Comparison of ENCODE assay signal across 12 cellular contexts in genomic region chr10:49379596-49380410, GRCh38. TPM values are rescaled to one million over a fixed set of nuclear protein-coding genes. Genes with fewer than 3 reads are reported as not detected.
DNase-seq lines count a peak whose midpoint lies in the region; ATAC-seq, FAIRE-seq and TF ChIP-seq lines count a peak whose summit lies in the region.
"Had no signal": no experiment of that assay in that cellular context is flagged by ENCODE, and none has a peak within 500 bp of the region (broad histone marks: within the 10 kb centered on the region; RNA-seq: fewer than 3 reads in every experiment).

No MANE protein-coding gene starts in this region.

- H3K36me3 ChIP-seq in BJ (ENCODE audit: control insufficient read depth, insufficient read depth, low read length): no peaks in the 10 kb centered on the region
- no peaks in the 10 kb centered on the region for H3K36me3 ChIP-seq in small intestine (ENCODE audit: control insufficient read depth in 2 of 2, insufficient read depth in 2 of 2, low read length in 2 of 2)
- H3K36me3 ChIP-seq: transverse colon had no signal

- POLR2A ChIA-PET in BJ (lab: Charles Lee): no interaction called here

- CTCF ChIA-PET in BJ (lab: Yijun Ruan, JAX): no interaction called here

- peaks cover 10% of the 10 kb centered on the region for H3K27me3 ChIP-seq in BJ (ENCODE audit: control insufficient read depth, insufficient read depth, low read length)
- H3K27me3 ChIP-seq in small intestine (ENCODE audit: control insufficient read depth in 2 of 2, insufficient read depth in 2 of 2, low read length in 2 of 2): no peaks in the 10 kb centered on the region
- H3K27me3 ChIP-seq: transverse colon had no signal

- H3K4me1 ChIP-seq in small intestine (ENCODE audit: control insufficient read depth in 2 of 2, insufficient read depth in 1 of 2, low read depth in 1 of 2, low read length in 1 of 2): no peaks in the 10 kb centered on the region
- H3K4me1 ChIP-seq: transverse colon had no signal

- FAIRE-seq in small intestine (lab: Jason Lieb, UNC): no peak

- no peak overlapping the region for H3K27ac ChIP-seq in small intestine (ENCODE audit: low read depth in 1 of 2, low read length in 1 of 2)
- H3K27ac ChIP-seq: transverse colon had no signal

- ATAC-seq in HG02973 (IDR thresholded peaks at IDR 0.05; ENCODE audit: unreplicated experiment) (peak; percentile 62), HG02642 (IDR thresholded peaks at IDR 0.05; ENCODE audit: poor library complexity, unreplicated experiment) (no peak)

- DNase-seq in BJ (ENCODE audit: low read depth): no peak
- DNase-seq in astrocyte of the cerebellum (ENCODE audit: low read depth): no peak
- DNase-seq in left kidney (ENCODE audit: low read depth, low spot score): peak; percentile 29
- DNase-seq in small intestine: no peak
- DNase-seq in activated naive CD4-positive, alpha-beta T cell treated with Interleukin-2 at 50 U/mL for 16 hours: no peak
- DNase-seq in NCI-H446 (lab: John Stamatoyannopoulos, UW): no peak
- DNase-seq: cortex of kidney, hypothalamus, NCI-H226, transverse colon had no signal

- TF ChIP-seq CTCF in BJ (IDR thresholded peaks at IDR 0.05; ENCODE audit: insufficient read depth, low read depth, low read length) (peak; percentile 24; the same call in 1 of the 2 replicates), astrocyte of the cerebellum (IDR thresholded peaks at IDR 0.05; ENCODE audit: low read depth, low read length, missing control alignments) (peak; percentile 14)

- 57 to 70% (median 67%) methylated on average over 11 to 13 of the region's 13 CpGs for WGBS in small intestine, 3 donors

- in situ Hi-C loops in astrocyte of the cerebellum (cut with HindIII; ENCODE audit: low sequenced_read_pairs): loop anchor here (5.0 kb wide), 1 partner anchor 38 kb away; no protein-coding TSS in a partner anchor

- H3K9me3 ChIP-seq in small intestine (ENCODE audit: control insufficient read depth, low read depth): no peaks in the 10 kb centered on the region
- H3K9me3 ChIP-seq: transverse colon had no signal

- H3K4me3 ChIP-seq in BJ (ENCODE audit: low read depth, low read length) (no peak overlapping the region), astrocyte of the cerebellum (ENCODE audit: low read depth, low read length) (no peak overlapping the region), small intestine (ENCODE audit: low read depth in 1 of 2, low read length in 2 of 2) (no peak overlapping the region)
- H3K4me3 ChIP-seq: transverse colon had no signal

RNA-seq across cellular contexts. Expression of gene DRGX, which starts 16.1 kb away (rescaled TPM):
- polyA plus RNA-seq in BJ (2011; rRNA removed) (0.04 and 0.06 TPM in 2 replicates), small intestine (not detected)
- polyA minus RNA-seq in BJ (2011; rRNA and poly(A)+ RNA removed): not detected in 2 replicates
